In genomic region chr18:69845588-69846506, GRCh38 we compare ENCODE assay signal across 13 cellular contexts.
DNase-seq lines count a peak whose midpoint lies in the region; ATAC-seq and TF ChIP-seq lines count a peak whose summit lies in the region.
"Had no signal": no experiment of that assay in that cellular context is flagged by ENCODE, and none has a peak within 500 bp of the region (broad histone marks: within the 10 kb centered on the region; RNA-seq: fewer than 3 reads in every experiment).

No MANE protein-coding gene starts in this region.

- no peak for TF ChIP-seq CTCF in lower lobe of right lung (IDR thresholded peaks at IDR 0.05)
- no peak for TF ChIP-seq CTCF in brain microvascular endothelial cell (IDR thresholded peaks at IDR 0.05; ENCODE audit: low read depth, low read length, missing control alignments)

- H3K9ac ChIP-seq in SK-N-MC (ENCODE audit: insufficient read length), result no peak overlapping the region

- in situ Hi-C loops in brain microvascular endothelial cell (cut with HindIII; ENCODE audit: low pct_ligation_motif_present, low sequenced_read_pairs), result no loop called here

- DNase-seq in Daoy (ENCODE audit: low read depth) (peak; percentile 2), NCI-H1092 treated with DMSO at 0.1 percent for 48 hours (lab: John Stamatoyannopoulos, UW) (peak; percentile 96), SK-N-MC (ENCODE audit: low read depth, low spot score) (no peak), lower lobe of right lung (no peak), brain microvascular endothelial cell (no peak)
- DNase-seq in stimulated activated CD8-positive, alpha-beta memory T cell treated with anti-CD3 and anti-CD28 coated beads, Interleukin-4, amount 100 ng/mL, for 48 hours, result no peak
- DNase-seq: activated CD8-positive, alpha-beta T cell treated with anti-CD3 and anti-CD28 coated beads, Interleukin-2, amount 10 ng/mL, durations not matched to agents 7 days and 5 days; GF-D8; nephron progenitor cell had no signal

- H3K9me3 ChIP-seq in SK-N-MC (ENCODE audit: low read depth, low read length) (no peaks in the 10 kb centered on the region), lower lobe of right lung (no peaks in the 10 kb centered on the region)
- H3K9me3 ChIP-seq: body of pancreas, vagina had no signal

- H3K36me3 ChIP-seq in SK-N-MC (ENCODE audit: insufficient read depth, low read length), result no peaks in the 10 kb centered on the region
- H3K36me3 ChIP-seq in lower lobe of right lung, result no peaks in the 10 kb centered on the region
- H3K36me3 ChIP-seq in brain microvascular endothelial cell (replicated peaks), result no peaks in the 10 kb centered on the region
- H3K36me3 ChIP-seq: vagina had no signal

- H3K4me1 ChIP-seq in lower lobe of right lung, result peaks cover 13% of the 10 kb centered on the region
- H3K4me1 ChIP-seq: body of pancreas had no signal

- H3K4me3 ChIP-seq in SK-N-MC (no peak overlapping the region), lower lobe of right lung (no peak overlapping the region), brain microvascular endothelial cell (ENCODE audit: low read depth, low read length) (no peak overlapping the region)
- H3K4me3 ChIP-seq: body of pancreas, vagina had no signal

- intact Hi-C loops in lower lobe of right lung (cut with DNase I), result no loop called here

- H3K27me3 ChIP-seq in lower lobe of right lung (ENCODE audit: low read depth) (no peaks in the 10 kb centered on the region), brain microvascular endothelial cell (replicated peaks) (no peaks in the 10 kb centered on the region)
- H3K27me3 ChIP-seq: body of pancreas, vagina had no signal

- H3K27ac ChIP-seq in SK-N-MC, result peak overlapping the region; percentile 57; the same call in 1 of the 2 replicates
- H3K27ac ChIP-seq in lower lobe of right lung, result no peak overlapping the region
- H3K27ac ChIP-seq in brain microvascular endothelial cell, result no peak overlapping the region
- H3K27ac ChIP-seq: body of pancreas, vagina had no signal

- peak; percentile 50 to 56 for ATAC-seq in lower lobe of right lung
- ATAC-seq in HG02588 (IDR thresholded peaks at IDR 0.05; ENCODE audit: unreplicated experiment), result no peak
- ATAC-seq in GM18870 (IDR thresholded peaks at IDR 0.05; ENCODE audit: unreplicated experiment), result no peak
- ATAC-seq: activated CD8-positive, alpha-beta T cell treated with anti-CD3 and anti-CD28 coated beads, Interleukin-2, amount 10 ng/mL, durations not matched to agents 7 days and 5 days; body of pancreas had no signal

Comparison
In these comparisons a context has a peak if more than half of its experiments do, and no peak if none do; other contexts are left out.
1. DNase-seq: peak in Daoy (single experiment) and NCI-H1092 treated with DMSO at 0.1 percent for 48 hours (single experiment); none in SK-N-MC (single experiment), lower lobe of right lung (single experiment), brain microvascular endothelial cell (single experiment) and stimulated activated CD8-positive, alpha-beta memory T cell treated with anti-CD3 and anti-CD28 coated beads, Interleukin-4, amount 100 ng/mL, for 48 hours (single experiment).
2. ATAC-seq: peak in lower lobe of right lung (2 of 2); none in HG02588 (single experiment) and GM18870 (single experiment).